Comparison of ENCODE assay signal across 9 cellular contexts in genomic region chr18:37484893-37485834, GRCh38.
DNase-seq lines count a peak whose midpoint lies in the region; ATAC-seq, FAIRE-seq and TF ChIP-seq lines count a peak whose summit lies in the region.
"Had no signal": no experiment of that assay in that cellular context is flagged by ENCODE, and none has a peak within 500 bp of the region (broad histone marks: within the 10 kb centered on the region; RNA-seq: fewer than 3 reads in every experiment).

No MANE protein-coding gene starts in this region.

- TF ChIP-seq EP300 in H1 (IDR thresholded peaks at IDR 0.05; ENCODE audit: borderline replicate concordance in 1 of 2, low read depth in 2 of 2, low read length in 2 of 2) = no peak

- H3K4ac ChIP-seq in H1 (replicated peaks; ENCODE audit: insufficient read length, low read depth, low read length) = no peak overlapping the region

- no peak overlapping the region for H3K56ac ChIP-seq in H1 (replicated peaks; ENCODE audit: insufficient read length, low read depth, low read length)

- FAIRE-seq in H1 (lab: Jason Lieb, UNC) = no peak

- H3K27ac ChIP-seq in H1 (ENCODE audit: low read depth, low read length) (no peak overlapping the region), neural progenitor cell (no peak overlapping the region)
- H3K27ac ChIP-seq: epithelial cell of prostate had no signal

- H2BK5ac ChIP-seq in H1 (ENCODE audit: low read depth, low read length) = no peak overlapping the region

- no peaks in the 10 kb centered on the region for H3K9me3 ChIP-seq in H1 (ENCODE audit: insufficient read depth in 2 of 2, low read depth in 1 of 2, low read length in 1 of 2)
- no peaks in the 10 kb centered on the region for H3K9me3 ChIP-seq in neural progenitor cell (ENCODE audit: low read depth)

- H3K23me2 ChIP-seq in H1 (ENCODE audit: low read depth, low read length) = peaks cover 4% of the 10 kb centered on the region

- H2BK15ac ChIP-seq in H1 (ENCODE audit: low read length) = no peak overlapping the region

- no peaks in the 10 kb centered on the region for H3K36me3 ChIP-seq in H1 (ENCODE audit: control insufficient read depth in 2 of 4, insufficient read depth in 4 of 4, low read length in 3 of 4)
- H3K36me3 ChIP-seq in neural progenitor cell = no peaks in the 10 kb centered on the region

- TF ChIP-seq CTCF in H1 (IDR thresholded peaks at IDR 0.05; ENCODE audit: control extremely low read depth in 1 of 3, insufficient read depth in 1 of 3, low read depth in 1 of 3, low read length in 3 of 3) (peak; percentile 57 to 79 (median 66)), neural progenitor cell (IDR thresholded peaks at IDR 0.05) (peak; percentile 49)

- no peaks in the 10 kb centered on the region for H4K20me1 ChIP-seq in H1 (replicated peaks in 1 of 2; ENCODE audit: control insufficient read depth in 1 of 2, insufficient read depth in 2 of 2, low read length in 2 of 2)
- peaks cover 23% of the 10 kb centered on the region for H4K20me1 ChIP-seq in neural progenitor cell (ENCODE audit: low read depth)

- no peak overlapping the region for H3K23ac ChIP-seq in H1 (ENCODE audit: insufficient read length)

- peak overlapping the region; percentile 7 to 60 (median 36); a peak in 7 of 8 replicates for H3K4me3 ChIP-seq in H1 (ENCODE audit: extremely low read depth in 1 of 4, insufficient read depth in 2 of 4, low read depth in 3 of 4, low read length in 4 of 4)
- peak overlapping the region; percentile 43 for H3K4me3 ChIP-seq in neural progenitor cell

- peak overlapping the region; percentile 76 for H3K4me3 Mint-ChIP-seq in neural progenitor cell

- peaks cover 12% of the 10 kb centered on the region for H3F3A ChIP-seq in neural progenitor cell (ENCODE audit: low read depth)

- H3K79me1 ChIP-seq in H1 (ENCODE audit: low read depth, low read length) = no peaks in the 10 kb centered on the region

- no peak overlapping the region for H3K14ac ChIP-seq in H1 (ENCODE audit: insufficient read length)

- peak overlapping the region; percentile 20 for H4K91ac ChIP-seq in H1 (replicated peaks; ENCODE audit: insufficient read length, low read length)

- H2BK12ac ChIP-seq in H1 (ENCODE audit: low read depth, low read length) = peak overlapping the region; percentile 2; the same call in 1 of the 2 replicates

- H3K18ac ChIP-seq in H1 (ENCODE audit: extremely low read depth, low read length) = peak overlapping the region; percentile 71; the same call in 1 of the 2 replicates

- H3K4me1 ChIP-seq in H1 (replicated peaks in 1 of 4; ENCODE audit: control insufficient read depth in 3 of 4, insufficient read depth in 4 of 4, low read length in 3 of 4) = peaks cover 3 to 33% (median 21%) of the 10 kb centered on the region in 4 experiments
- H3K4me1 ChIP-seq in neural progenitor cell = peaks cover 5% of the 10 kb centered on the region

- H3K9me3 Mint-ChIP-seq in neural progenitor cell = peaks cover 4% of the 10 kb centered on the region

- POLR2A ChIA-PET in H1 (lab: Charles Lee; ENCODE audit: partially characterized antibody) = interaction anchor here (0.6 to 1.8 kb wide), 13 partner anchors 10 to 93 kb away, joined by 3 to 6 read pairs (median 3); no protein-coding TSS in a partner anchor

- DNase-seq in GDM1 (lab: John Stamatoyannopoulos, UW) = peak; percentile 59
- peak; percentile 5 for DNase-seq in NCI-H1048 (lab: John Stamatoyannopoulos, UW)
- peak; percentile 43 to 77 for DNase-seq in H1 (ENCODE audit: low read depth in 1 of 2, low spot score in 2 of 2)
- DNase-seq in neural progenitor cell (ENCODE audit: low spot score) = peak; percentile 78
- no peak for DNase-seq in pons (ENCODE audit: low spot score)
- DNase-seq in cortex of kidney (lab: John Stamatoyannopoulos, UW) = no peak
- no peak for DNase-seq in activated naive CD4-positive, alpha-beta T cell treated with anti-CD3 and anti-CD28 coated beads, Interleukin-2, amount 50 U/mL, for 16 hours

- peak in 1 of 2 experiments; percentile 43; a peak in 2 of 4 replicates for TF ChIP-seq RAD21 in H1 (IDR thresholded peaks at IDR 0.05 in 1 of 2, conservative IDR thresholded peaks at IDR 0.05 in 1 of 2; ENCODE audit: low read depth in 2 of 2, low read length in 2 of 2)

- 3% methylated on average over 41 of the region's 102 CpGs; no CpG with 5 or more reads in 1 of the 2 experiments for WGBS in H1 (ENCODE audit: extremely low coverage in 1 of 2, insufficient coverage in 1 of 2, insufficient read length in 1 of 2, insufficient replicate concordance in 2 of 2, low coverage in 1 of 2, low lambda C conversion rate in 2 of 2, missing lambda C conversion rate in 1 of 2), 2 experiments

- H3K79me2 ChIP-seq in H1 (ENCODE audit: control insufficient read depth in 1 of 2, insufficient read depth in 2 of 2, low read length in 2 of 2) (no peaks in the 10 kb centered on the region), neural progenitor cell (ENCODE audit: low read depth) (no peaks in the 10 kb centered on the region)

- no peak overlapping the region for H2BK120ac ChIP-seq in H1 (replicated peaks; ENCODE audit: low read depth, low read length)

- H4K5ac ChIP-seq in H1 (ENCODE audit: insufficient read length, low read depth, low read length) = no peak overlapping the region

- H3K27me3 ChIP-seq in H1 (replicated peaks in 1 of 4; ENCODE audit: control insufficient read depth in 3 of 4, extremely low read depth in 1 of 4, insufficient read depth in 3 of 4, low read length in 3 of 4) (peaks cover 0 to 34% (median 24%) of the 10 kb centered on the region in 4 experiments; a peak in 6 of 7 replicates), neural progenitor cell (peaks cover 60% of the 10 kb centered on the region)

- peak overlapping the region; percentile 4; the same call in 1 of the 2 replicates for H4K8ac ChIP-seq in H1 (ENCODE audit: extremely low read depth, insufficient read depth, low read length)

- no peak for TF ChIP-seq POLR2A in H1 (IDR thresholded peaks at IDR 0.05; ENCODE audit: control extremely low read depth in 1 of 2, low read depth in 2 of 2, low read length in 2 of 2)

- peaks cover 38% of the 10 kb centered on the region for H3K27me3 Mint-ChIP-seq in neural progenitor cell (ENCODE audit: insufficient read depth, low read depth)

- H3K4me2 ChIP-seq in H1 (ENCODE audit: insufficient read depth in 1 of 2, low read depth in 2 of 2, low read length in 2 of 2) (peak overlapping the region; percentile 77 to 84), neural progenitor cell (peak overlapping the region; percentile 76)

- H3K36me3 Mint-ChIP-seq in neural progenitor cell = no peaks in the 10 kb centered on the region

- H3K9ac ChIP-seq in H1 (replicated peaks in 1 of 4; ENCODE audit: extremely low read depth in 1 of 4, low read depth in 3 of 4, low read length in 3 of 4) = no peak overlapping the region
- H3K9ac ChIP-seq in neural progenitor cell = no peak overlapping the region

- H2AK5ac ChIP-seq in H1 (ENCODE audit: low read depth, low read length) = no peak overlapping the region

- no peak overlapping the region; the same call in 1 of the 2 replicates for H2BK20ac ChIP-seq in H1 (ENCODE audit: low read length)

- CTCF ChIA-PET in H1 (lab: Charles Lee; ENCODE audit: partially characterized antibody) = interaction anchor here (0.8 to 9.8 kb wide), 33 partner anchors 10 to 191 kb away, joined by 3 to 93 read pairs (median 4); no protein-coding TSS in a partner anchor

- peaks cover 26% of the 10 kb centered on the region for H3K4me1 Mint-ChIP-seq in neural progenitor cell

- ATAC-seq in HG02623 (IDR thresholded peaks at IDR 0.05; ENCODE audit: unreplicated experiment) = no peak

- H2AFZ ChIP-seq in H1 (ENCODE audit: low read length) (no peak overlapping the region), neural progenitor cell (replicated peaks) (no peak overlapping the region)

- no peak overlapping the region for H3K27ac Mint-ChIP-seq in neural progenitor cell

TF ChIP-seq in H1, 55 proteins besides CTCF, POLR2A, EP300 and RAD21:
- TF ChIP-seq SP1 (IDR thresholded peaks at IDR 0.05; ENCODE audit: low read depth, low read length) (no peak), E2F6 (IDR thresholded peaks at IDR 0.05) (no peak; the same call in 1 of the 2 replicates), RBBP5 (IDR thresholded peaks at IDR 0.05; ENCODE audit: borderline replicate concordance, low read depth, low read length) (no peak), TEAD4 (IDR thresholded peaks at IDR 0.05; ENCODE audit: low read depth, low read length) (no peak; the same call in 1 of the 2 replicates), TAF1 (IDR thresholded peaks at IDR 0.05; ENCODE audit: low read depth, low read length) (peak; percentile 40; the same call in 1 of the 2 replicates), MAX (IDR thresholded peaks at IDR 0.05) (peak; percentile 59), CHD1 (IDR thresholded peaks at IDR 0.05; ENCODE audit: low read depth, low read length) (no peak), ASH2L (IDR thresholded peaks at IDR 0.05; ENCODE audit: low read length) (peak; percentile 44), KDM4A (IDR thresholded peaks at IDR 0.05; ENCODE audit: low read depth, low read length, severe bottlenecking) (peak; percentile 34), JUND (IDR thresholded peaks at IDR 0.05; ENCODE audit: low read length) (peak; percentile 66; the same call in 1 of the 2 replicates), BACH1 (IDR thresholded peaks at IDR 0.05; ENCODE audit: low read length) (peak; percentile 50; the same call in 1 of the 2 replicates)

Comparison
In these comparisons a context has a peak if more than half of its experiments do, and no peak if none do; other contexts are left out.
1. DNase-seq: peak in GDM1 (single experiment), NCI-H1048 (single experiment), H1 (2 of 2) and neural progenitor cell (single experiment); none in pons (single experiment), cortex of kidney (single experiment) and activated naive CD4-positive, alpha-beta T cell treated with anti-CD3 and anti-CD28 coated beads, Interleukin-2, amount 50 U/mL, for 16 hours (single experiment).